8 cellular contexts compared by ENCODE assay signal in the genomic region with DNA sequence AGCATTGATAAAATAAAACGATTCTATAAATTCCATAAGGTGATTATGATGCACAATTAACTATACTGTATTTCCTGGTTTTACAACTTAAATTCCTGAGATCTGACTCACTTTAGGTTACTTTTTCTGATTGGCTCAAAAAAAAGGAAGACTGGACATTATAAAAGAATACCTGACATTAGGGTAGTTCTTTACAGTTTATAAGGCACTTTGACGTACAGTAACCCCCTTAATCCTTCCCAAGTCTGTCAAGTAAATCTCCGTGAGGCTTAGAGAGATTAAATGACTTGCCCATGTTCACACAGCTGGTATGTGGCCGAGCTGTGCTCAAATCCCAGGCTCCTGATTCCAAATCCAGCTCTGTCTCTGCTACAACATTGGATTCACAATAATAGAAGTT. TPM values are rescaled to one million over a fixed set of nuclear protein-coding genes. Genes with fewer than 3 reads are reported as not detected.
DNase-seq lines count a peak whose midpoint lies in the region; ATAC-seq and TF ChIP-seq lines count a peak whose summit lies in the region.

No MANE protein-coding gene starts in this region.

- H3K27me3 ChIP-seq in PC-3 (ENCODE audit: low read length) (no peaks in the 10 kb centered on the region), psoas muscle (ENCODE audit: insufficient read depth in 3 of 3, low read length in 2 of 3) (no peaks in the 10 kb centered on the region)

- no peaks in the 10 kb centered on the region for H3K9me2 ChIP-seq in PC-3 (replicated peaks; ENCODE audit: low read length)

- H3K27ac ChIP-seq in PC-3 (ENCODE audit: low read length) (peak overlapping the region; percentile 92), epithelial cell of prostate (peak overlapping the region; percentile 97), psoas muscle (peak overlapping the region; percentile 99)

- H3K9ac ChIP-seq in PC-3 (ENCODE audit: low read length), result peak overlapping the region; percentile 99

- H3K4me1 ChIP-seq in PC-3 (ENCODE audit: insufficient read depth, low read length) (peaks cover 17% of the 10 kb centered on the region), psoas muscle (peaks cover 23% of the 10 kb centered on the region), mucosa of descending colon (ENCODE audit: low read depth) (peaks cover 13% of the 10 kb centered on the region)

- WGBS in psoas muscle, 3 donors, result 41 to 61% (median 41%) methylated on average over 4 of the region's 4 CpGs

- BruUV-seq in PC-3 (replicated peaks; lab: Mats Ljungman, UMichigan), result no TSS peak

- CTCF ChIA-PET in PC-3 (lab: Charles Lee), result no interaction called here

- H3K79me2 ChIP-seq in PC-3 (ENCODE audit: low read length), result peaks cover 38% of the 10 kb centered on the region

- H3K4me2 ChIP-seq in PC-3 (ENCODE audit: low read length), result peak overlapping the region; percentile 93

- H3F3A ChIP-seq in PC-3 (ENCODE audit: low read length, unreplicated experiment), result no peaks in the 10 kb centered on the region

- POLR2A ChIA-PET in PC-3 (lab: Charles Lee; ENCODE audit: unreplicated experiment), result no interaction called here

- H3K36me3 ChIP-seq in PC-3 (ENCODE audit: low read depth, low read length) (0 out of 2 replicates have a peak, but pooled peaks cover 1% of the 10 kb centered on the region), psoas muscle (ENCODE audit: insufficient read depth in 1 of 2, low read depth in 1 of 2) (peaks cover 0 to 5% of the 10 kb centered on the region in 2 donors), mucosa of descending colon (ENCODE audit: low read depth) (no peaks in the 10 kb centered on the region)

- H3K4me3 ChIP-seq in PC-3 (ENCODE audit: low read length), result peak overlapping the region; percentile 96
- peak overlapping the region; percentile 93 for H3K4me3 ChIP-seq in psoas muscle
- H3K4me3 ChIP-seq in mucosa of descending colon, result no peak overlapping the region

- peak overlapping the region; percentile 88 for H2AFZ ChIP-seq in PC-3 (ENCODE audit: low read length)

- ATAC-seq in PC-3, result peak; percentile 5; the same call in 1 of the 2 replicates
- no peak for ATAC-seq in psoas muscle
- ATAC-seq in mucosa of descending colon, result no peak

- TF ChIP-seq CTCF in PC-3 (conservative IDR thresholded peaks at IDR 0.05; ENCODE audit: low read depth, low read length) (no peak), psoas muscle (IDR thresholded peaks at IDR 0.05) (no peak), mucosa of descending colon (IDR thresholded peaks at IDR 0.05) (no peak)

- intact Hi-C loops in PC-3 (cut with micrococcal nuclease), result loop anchor here (10.0 kb wide), 1 partner anchor 160 kb away; a partner anchor contains a TSS
- intact Hi-C loops in psoas muscle (cut with DNase I), result loop anchor here in 1 of 2 donors (10.0 kb wide), 1 partner anchor 690 kb away; no protein-coding TSS in a partner anchor
- intact Hi-C loops in mucosa of descending colon (cut with DNase I, micrococcal nuclease), result no loop called here

- peak; percentile 55 for DNase-seq in ELR (ENCODE audit: low read depth)
- peak; percentile 65 for DNase-seq in PC-3
- no peak for DNase-seq in epithelial cell of prostate (ENCODE audit: low read depth, low spot score)
- DNase-seq in psoas muscle, result no peak
- DNase-seq in activated CD4-positive, CD25-positive, alpha-beta regulatory T cell (lab: John Stamatoyannopoulos, UW), result no peak
- DNase-seq in mucosa of descending colon, result no peak
- DNase-seq in DMS114 treated with DMSO at 0.1 percent for 48 hours (lab: John Stamatoyannopoulos, UW; ENCODE audit: unreplicated experiment), result no peak
- DNase-seq in activated CD4-positive, alpha-beta T cell treated with anti-CD3 and anti-CD28 coated beads for 48 hours, result no peak

- peaks cover 20% of the 10 kb centered on the region for H4K20me1 ChIP-seq in PC-3 (ENCODE audit: low read length)

- H3K9me3 ChIP-seq in PC-3 (ENCODE audit: low read length) (no peaks in the 10 kb centered on the region), psoas muscle (no peaks in the 10 kb centered on the region), mucosa of descending colon (no peaks in the 10 kb centered on the region)

RNA-seq across cellular contexts. Expression of a gene that starts 1.0 kb away (rescaled TPM):
- total RNA-seq in PC-3 (2014; rRNA removed) (103 and 107 TPM in 2 replicates), psoas muscle (10 to 100 TPM; 32.6 to 63.6 (median 40.5) TPM), mucosa of descending colon (10 to 100 TPM; 75.6 to 94.7 (median 82.8) TPM)
- 10 to 100 TPM; 35.5 to 67.4 (median 54.2) TPM for polyA plus RNA-seq in psoas muscle

RNA-seq across cellular contexts. Expression of a gene that starts 52.9 kb away (rescaled TPM):
- 13.3 and 18.3 TPM in 2 replicates for total RNA-seq in PC-3 (2014; rRNA removed)
- 10 to 100 TPM; 18.3 to 26.9 (median 23.2) TPM for total RNA-seq in psoas muscle
- polyA plus RNA-seq in psoas muscle, result 10 to 100 TPM in 1 of 3 donors, 1 to 10 TPM in 2; 8.3 to 17.2 (median 8.9) TPM
- total RNA-seq in mucosa of descending colon, result 10 to 100 TPM; 25.7 to 39.6 (median 37.8) TPM

Comparison
In these comparisons a context has a peak if more than half of its experiments do, and no peak if none do; other contexts are left out.
1. DNase-seq: peak in ELR (single experiment) and PC-3 (single experiment); none in epithelial cell of prostate (single experiment), psoas muscle (0 of 2), activated CD4-positive, CD25-positive, alpha-beta regulatory T cell (0 of 4), mucosa of descending colon (0 of 3), DMS114 treated with DMSO at 0.1 percent for 48 hours (single experiment) and activated CD4-positive, alpha-beta T cell treated with anti-CD3 and anti-CD28 coated beads for 48 hours (single experiment).
2. Peak in every context shown above with its lines, with median percentiles within 50 percentile points of each other: H3K27ac ChIP-seq.